In the genomic region with DNA sequence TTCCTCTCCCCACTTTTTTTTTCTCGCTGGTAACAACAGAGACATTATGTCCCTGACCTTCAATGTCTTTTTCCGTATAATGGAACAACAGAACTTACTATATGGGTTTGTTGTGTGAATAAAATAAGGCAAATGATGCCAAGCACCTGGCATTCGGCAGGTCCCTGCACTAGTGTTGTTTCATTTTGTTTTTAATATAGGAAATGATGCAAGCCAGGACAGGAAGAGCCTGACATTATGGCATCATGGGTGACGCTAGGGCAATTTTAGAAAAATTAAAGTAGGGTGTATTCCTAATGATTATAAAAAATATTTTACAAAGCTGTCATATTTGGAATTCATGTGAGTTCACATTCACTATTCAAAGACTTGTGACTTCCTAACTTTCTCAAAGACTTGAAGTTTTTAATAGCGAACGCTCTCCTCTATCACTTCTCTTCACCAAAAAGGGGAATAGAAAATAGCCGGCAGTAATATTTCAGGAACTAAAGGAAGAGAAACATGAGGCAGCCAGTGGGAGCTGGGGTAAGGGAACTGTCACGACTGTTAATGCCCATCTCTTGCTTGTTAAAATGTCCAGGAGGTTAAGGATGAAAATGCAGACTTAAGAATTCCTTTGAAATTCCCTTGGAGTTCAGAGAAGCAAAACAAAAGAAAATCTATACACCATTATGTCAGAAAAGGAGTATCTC, we compare ENCODE assay signal across 9 cellular contexts.
DNase-seq lines count a peak whose midpoint lies in the region; ATAC-seq and TF ChIP-seq lines count a peak whose summit lies in the region.
"Had no signal": no experiment of that assay in that cellular context is flagged by ENCODE, and none has a peak within 500 bp of the region (broad histone marks: within the 10 kb centered on the region; RNA-seq: fewer than 3 reads in every experiment).

No MANE protein-coding gene starts in this region.

- peaks cover 60% of the 10 kb centered on the region for H3K4me1 ChIP-seq in CD8-positive, alpha-beta T cell (ENCODE audit: insufficient read depth, low read length)
- H3K4me1 ChIP-seq in neuronal stem cell (ENCODE audit: control insufficient read depth in 2 of 2, insufficient read depth in 1 of 2, low read depth in 1 of 2, low read length in 2 of 2): peaks cover 3 to 6% of the 10 kb centered on the region in 2 donors

- no peak overlapping the region for H2AK5ac ChIP-seq in neuronal stem cell (ENCODE audit: low read depth, low read length)

- no peaks in the 10 kb centered on the region for H3K36me3 ChIP-seq in CD8-positive, alpha-beta T cell (ENCODE audit: insufficient read depth, low read length)
- no peaks in the 10 kb centered on the region for H3K36me3 ChIP-seq in neuronal stem cell (replicated peaks in 1 of 2; ENCODE audit: control insufficient read depth in 2 of 2, insufficient read depth in 2 of 2, low read length in 2 of 2)

- H3K27ac Mint-ChIP-seq in CD8-positive, alpha-beta T cell: peak overlapping the region; percentile 95

- no peak for TF ChIP-seq CTCF in CD8-positive, alpha-beta T cell (IDR thresholded peaks at IDR 0.05)

- H2BK120ac ChIP-seq in neuronal stem cell (ENCODE audit: low read depth, low read length): no peak overlapping the region

- DNase-seq in CD8-positive, alpha-beta T cell: peak in 1 of 7 experiments; percentile 25
- DNase-seq in NAMALWA (ENCODE audit: low spot score) (peak; percentile 23), neuronal stem cell (ENCODE audit: low spot score) (no peak), iPS-NIHi11 (ENCODE audit: low spot score) (no peak), NCI-H2107 treated with DMSO at 0.1 percent for 48 hours (lab: John Stamatoyannopoulos, UW; ENCODE audit: unreplicated experiment) (no peak), HK-2 (ENCODE audit: unreplicated experiment) (no peak)
- peak; percentile 51 for DNase-seq in central memory CD4-positive, alpha-beta T cell
- no peak for DNase-seq in activated effector memory CD4-positive, alpha-beta T cell treated with anti-CD3 and anti-CD28 coated beads, Interleukin-2, amount 50 U/mL, for 16 hours
- DNase-seq: NCI-H82 had no signal

- H2BK15ac ChIP-seq in neuronal stem cell (ENCODE audit: low read length): no peak overlapping the region

- no peak overlapping the region for H4K91ac ChIP-seq in neuronal stem cell (ENCODE audit: low read depth, low read length, poor library complexity)

- no peak overlapping the region for H3K4me2 ChIP-seq in neuronal stem cell (ENCODE audit: insufficient read depth, low read length, poor library complexity, severe bottlenecking)

- no peaks in the 10 kb centered on the region for H3K9me3 ChIP-seq in CD8-positive, alpha-beta T cell (ENCODE audit: low read length)
- peaks cover 0 to 2% of the 10 kb centered on the region in 2 donors for H3K9me3 ChIP-seq in neuronal stem cell (replicated peaks in 1 of 2; ENCODE audit: control insufficient read depth in 2 of 2, insufficient read depth in 1 of 2, low read depth in 1 of 2, low read length in 2 of 2)

- intact Hi-C loops in CD8-positive, alpha-beta T cell (cut with DNase I, micrococcal nuclease): loop anchor here in 1 of 2 experiments (5.0 kb wide), 2 partner anchors 289 to 304 kb away; partner anchors contain the start of gene IFIH1

- no peaks in the 10 kb centered on the region for H3K27me3 ChIP-seq in CD8-positive, alpha-beta T cell (ENCODE audit: insufficient read depth, low read length)
- no peaks in the 10 kb centered on the region for H3K27me3 ChIP-seq in neuronal stem cell (ENCODE audit: control insufficient read depth in 3 of 3, insufficient read depth in 3 of 3, low read depth in 1 of 3, low read length in 3 of 3)

- H3K4me3 Mint-ChIP-seq in CD8-positive, alpha-beta T cell: peak overlapping the region; percentile 46

- H3K4me3 ChIP-seq in CD8-positive, alpha-beta T cell (ENCODE audit: low read depth, low read length): no peak overlapping the region
- no peak overlapping the region for H3K4me3 ChIP-seq in neuronal stem cell (ENCODE audit: low read length in 2 of 2)

- POLR2A ChIA-PET in CD8-positive, alpha-beta T cell (lab: Charles Lee): interaction anchor here (1.0 to 3.0 kb wide), 3 partner anchors 10 to 56 kb away, joined by 3 to 21 read pairs (median 4); no protein-coding TSS in a partner anchor

- no peak overlapping the region for H4K8ac ChIP-seq in neuronal stem cell (ENCODE audit: low read depth, low read length)

- CTCF ChIA-PET in CD8-positive, alpha-beta T cell (lab: Charles Lee): interaction anchor here (4.6 kb wide), 1 partner anchor 9 kb away, joined by 19 read pairs; no protein-coding TSS in a partner anchor

- peak; percentile 32 for ATAC-seq in CD8-positive, alpha-beta T cell

- H2AFZ ChIP-seq in neuronal stem cell (ENCODE audit: low read length): peak overlapping the region; percentile 77

- peaks cover 29% of the 10 kb centered on the region for H3K36me3 Mint-ChIP-seq in CD8-positive, alpha-beta T cell

- peaks cover 74% of the 10 kb centered on the region for H3K4me1 Mint-ChIP-seq in CD8-positive, alpha-beta T cell (ENCODE audit: low read depth)

- no CpG with 5 or more reads among the region's 8 CpGs for WGBS in neuronal stem cell (ENCODE audit: extremely low coverage in 2 of 2, insufficient read length in 2 of 2, insufficient replicate concordance in 1 of 2), 2 donors

- no peak overlapping the region for H3K14ac ChIP-seq in neuronal stem cell (ENCODE audit: low read length)

- H3K27me3 Mint-ChIP-seq in CD8-positive, alpha-beta T cell (ENCODE audit: low read depth): no peaks in the 10 kb centered on the region

- H3K79me1 ChIP-seq in neuronal stem cell (ENCODE audit: low read depth, low read length): no peaks in the 10 kb centered on the region

- H2BK12ac ChIP-seq in neuronal stem cell (ENCODE audit: low read length): no peak overlapping the region

- no peak overlapping the region for H3K18ac ChIP-seq in neuronal stem cell (ENCODE audit: low read length)

- H3K4ac ChIP-seq in neuronal stem cell (ENCODE audit: low read length): no peak overlapping the region

- no peaks in the 10 kb centered on the region for H3K9me3 Mint-ChIP-seq in CD8-positive, alpha-beta T cell

- no peak overlapping the region for H3K23ac ChIP-seq in neuronal stem cell (ENCODE audit: low read depth, low read length, poor library complexity)

- H3K27ac ChIP-seq in CD8-positive, alpha-beta T cell (ENCODE audit: low read depth, low read length): peak overlapping the region; percentile 60
- no peak overlapping the region for H3K27ac ChIP-seq in neuronal stem cell (replicated peaks; ENCODE audit: low read length)

- H3K9ac ChIP-seq in neuronal stem cell (ENCODE audit: low read depth, low read length, poor library complexity): no peak overlapping the region

- H2BK5ac ChIP-seq in neuronal stem cell (ENCODE audit: low read length): no peak overlapping the region

Comparison
In these comparisons a context has a peak if more than half of its experiments do, and no peak if none do; other contexts are left out.
1. DNase-seq: peak in NAMALWA (single experiment) and central memory CD4-positive, alpha-beta T cell (single experiment); none in neuronal stem cell (single experiment), iPS-NIHi11 (single experiment), NCI-H2107 treated with DMSO at 0.1 percent for 48 hours (single experiment), HK-2 (single experiment) and activated effector memory CD4-positive, alpha-beta T cell treated with anti-CD3 and anti-CD28 coated beads, Interleukin-2, amount 50 U/mL, for 16 hours (single experiment).